8 cellular contexts compared by ENCODE assay signal in the genomic region with DNA sequence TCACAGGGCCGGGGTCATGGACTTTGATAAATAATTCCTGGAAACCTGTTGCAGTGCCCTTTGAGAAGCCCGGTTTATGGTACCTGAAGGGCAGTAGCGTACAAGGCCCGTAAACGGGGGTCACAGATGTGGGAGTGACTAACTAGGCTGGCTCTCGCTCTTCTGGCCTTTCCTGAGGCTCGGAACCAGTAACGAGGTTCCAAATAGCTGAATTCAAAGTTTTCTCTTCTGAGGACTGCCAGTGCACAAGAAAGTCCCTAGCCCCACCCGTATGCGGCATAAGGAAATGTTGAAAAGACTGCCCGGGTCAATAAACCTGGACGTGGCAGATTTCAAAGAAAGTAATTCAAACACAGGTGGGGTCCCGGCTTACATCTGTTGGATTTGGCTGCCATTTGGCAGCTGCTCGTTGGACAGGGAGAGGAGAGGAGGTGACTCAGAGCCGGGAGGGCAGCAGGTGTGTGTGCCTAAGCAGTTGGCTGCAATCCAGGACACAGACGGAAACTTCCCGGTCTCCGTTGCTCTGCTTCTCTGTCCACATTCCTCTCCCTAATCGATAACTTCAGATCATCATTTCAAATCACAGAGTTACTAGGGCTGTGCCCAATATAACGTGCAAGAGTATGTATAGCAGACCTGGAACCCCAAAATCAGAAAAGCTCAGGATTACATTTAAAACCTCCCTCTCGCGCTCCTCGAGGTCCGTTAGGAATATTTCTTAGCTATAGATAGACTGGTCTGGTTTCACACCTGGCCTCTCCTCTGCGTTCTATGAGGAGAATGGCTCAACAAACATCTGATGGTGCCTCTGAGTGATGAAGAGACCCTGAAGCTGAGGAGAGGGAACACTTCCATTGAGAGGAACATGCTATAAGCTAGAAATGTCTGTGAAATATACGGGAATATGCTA. TPM values are rescaled to one million over a fixed set of nuclear protein-coding genes. Genes with fewer than 3 reads are reported as not detected.
DNase-seq lines count a peak whose midpoint lies in the region; ATAC-seq lines count a peak whose summit lies in the region.

No MANE protein-coding gene starts in this region.

- peaks cover 20 to 31% of the 10 kb centered on the region in 2 donors for H3K36me3 Mint-ChIP-seq in CD4-positive, alpha-beta memory T cell

- CTCF ChIA-PET in CD4-positive, alpha-beta memory T cell (lab: Charles Lee; ENCODE audit: partially characterized antibody), result interaction anchor here (1.0 kb wide), 1 partner anchor 651 kb away, joined by 3 read pairs; no protein-coding TSS in a partner anchor

- 21% methylated on average over 26 of the region's 26 CpGs for WGBS in right cardiac atrium

- peaks cover 22% of the 10 kb centered on the region for H3K4me1 ChIP-seq in CD4-positive, alpha-beta memory T cell (ENCODE audit: insufficient read depth, low read length)
- H3K4me1 ChIP-seq in adipocyte (ENCODE audit: control insufficient read depth, insufficient read depth, low read length) (peaks cover 14% of the 10 kb centered on the region), right cardiac atrium (ENCODE audit: control insufficient read depth, insufficient read depth, low read length) (peaks cover 3% of the 10 kb centered on the region)

- H3K4me3 Mint-ChIP-seq in CD4-positive, alpha-beta memory T cell, result peak overlapping the region; percentile 91 to 97 (median 93)

- POLR2A ChIA-PET in CD4-positive, alpha-beta memory T cell (lab: Charles Lee; ENCODE audit: partially characterized antibody), result interaction anchor here (1.0 to 1.2 kb wide), 2 partner anchors 722 to 1775 kb away, joined by 3 to 4 read pairs; a partner anchor contains a TSS

- intact Hi-C loops in CD4-positive, alpha-beta memory T cell (cut with micrococcal nuclease), result no loop called here
- intact Hi-C loops in right cardiac atrium (cut with DNase I), result no loop called here

- ATAC-seq in GM19467 (IDR thresholded peaks at IDR 0.05; ENCODE audit: unreplicated experiment), result peak; percentile 17
- ATAC-seq in right cardiac atrium, result peak; percentile 4 to 36

- peak overlapping the region; percentile 91 for H3K9ac ChIP-seq in adipocyte (ENCODE audit: low read length)

- H3K4me1 Mint-ChIP-seq in CD4-positive, alpha-beta memory T cell, result peaks cover 30 to 53% (median 39%) of the 10 kb centered on the region in 4 donors

- no peaks in the 10 kb centered on the region for H3K27me3 ChIP-seq in CD4-positive, alpha-beta memory T cell (ENCODE audit: insufficient read depth, low read length)
- no peaks in the 10 kb centered on the region for H3K27me3 ChIP-seq in adipocyte (replicated peaks; ENCODE audit: control insufficient read depth, insufficient read depth, low read length)
- H3K27me3 ChIP-seq in right cardiac atrium (ENCODE audit: control insufficient read depth, insufficient read depth), result no peaks in the 10 kb centered on the region

- peak overlapping the region; percentile 94 to 98 (median 96) for H3K27ac Mint-ChIP-seq in CD4-positive, alpha-beta memory T cell

- H3K27me3 Mint-ChIP-seq in CD4-positive, alpha-beta memory T cell, result no peaks in the 10 kb centered on the region

- no peaks in the 10 kb centered on the region for H3K9me3 Mint-ChIP-seq in CD4-positive, alpha-beta memory T cell

- peak in 4 of 5 donors; percentile 10 to 75 (median 40) for DNase-seq in CD4-positive, alpha-beta memory T cell
- DNase-seq in HuH-7.5 (ENCODE audit: low spot score), result peak; percentile 39
- peak; percentile 97 for DNase-seq in RPMI8226
- DNase-seq in adipocyte (ENCODE audit: low read depth), result peak; percentile 61
- DNase-seq in right cardiac atrium, result peak; percentile 54 to 70 (median 66)
- peak; percentile 52 for DNase-seq in pulmonary artery endothelial cell (ENCODE audit: low read depth, low spot score)
- no peak for DNase-seq in cerebellar nuclear complex (lab: John Stamatoyannopoulos, UW)

- peak overlapping the region; percentile 82 to 91 for H3K4me3 ChIP-seq in CD4-positive, alpha-beta memory T cell (ENCODE audit: low read length in 2 of 2)
- peak overlapping the region; percentile 88 for H3K4me3 ChIP-seq in adipocyte (ENCODE audit: low read length)
- H3K4me3 ChIP-seq in right cardiac atrium (ENCODE audit: low read length), result peak overlapping the region; percentile 92

- H3K27ac ChIP-seq in CD4-positive, alpha-beta memory T cell (ENCODE audit: low read depth, low read length), result peak overlapping the region; percentile 91
- peak overlapping the region; percentile 65 for H3K27ac ChIP-seq in right cardiac atrium (ENCODE audit: low read length)

- H3K36me3 ChIP-seq in CD4-positive, alpha-beta memory T cell (ENCODE audit: insufficient read depth, low read length), result no peaks in the 10 kb centered on the region
- peaks cover 6% of the 10 kb centered on the region for H3K36me3 ChIP-seq in adipocyte (ENCODE audit: control insufficient read depth, insufficient read depth, low read length, severe bottlenecking)

- no peaks in the 10 kb centered on the region for H3K9me3 ChIP-seq in CD4-positive, alpha-beta memory T cell (ENCODE audit: control insufficient read depth in 1 of 2, low read length in 2 of 2)
- no peaks in the 10 kb centered on the region for H3K9me3 ChIP-seq in adipocyte (ENCODE audit: control insufficient read depth, low read length)
- no peaks in the 10 kb centered on the region for H3K9me3 ChIP-seq in right cardiac atrium (ENCODE audit: control insufficient read depth, low read length)

RNA-seq across cellular contexts. Expression of a gene that starts 0.8 kb away (rescaled TPM):
- 10 to 100 TPM; 12.1 to 13.9 TPM for total RNA-seq in CD4-positive, alpha-beta memory T cell
- 10 to 100 TPM; 16.5 to 24.0 TPM for polyA plus RNA-seq in CD4-positive, alpha-beta memory T cell
- total RNA-seq in right cardiac atrium, result 10 to 100 TPM; 11.2 to 13.5 (median 12.7) TPM
- 8.1 TPM for polyA plus RNA-seq in right cardiac atrium
- total RNA-seq in pulmonary artery endothelial cell, result 10.4 and 18.1 TPM in 2 replicates

Comparison
In these comparisons a context has a peak if more than half of its experiments do, and no peak if none do; other contexts are left out.
1. DNase-seq: peak in CD4-positive, alpha-beta memory T cell (4 of 5), HuH-7.5 (single experiment), RPMI8226 (single experiment), adipocyte (single experiment), right cardiac atrium (3 of 3) and pulmonary artery endothelial cell (single experiment); none in cerebellar nuclear complex (0 of 2).
2. Peak in every context shown above with its lines, with median percentiles within 50 percentile points of each other: H3K4me3 ChIP-seq.